ENCODE assay signal across 9 cellular contexts in genomic region chr3:44355634-44356033, GRCh38. TPM values are rescaled to one million over a fixed set of nuclear protein-coding genes. Genes with fewer than 3 reads are reported as not detected.
A peak's percentile ranks its signal among the peaks of the same experiment; 100 is the strongest.
DNase-seq lines count a peak whose midpoint lies in the region; ATAC-seq and TF ChIP-seq lines count a peak whose summit lies in the region.
"Had no signal": no experiment of that assay in that cellular context is flagged by ENCODE, and none has a peak within 500 bp of the region (broad histone marks: within the 10 kb centered on the region; RNA-seq: fewer than 3 reads in every experiment).

No MANE protein-coding gene starts in this region.

- H3K9me3 Mint-ChIP-seq in osteocyte (ENCODE audit: unreplicated experiment) = peaks cover 11% of the 10 kb centered on the region

- DNase-seq in Daoy (ENCODE audit: low read depth) (peak; percentile 62), NCI-H226 (peak; percentile 78), osteocyte (ENCODE audit: extremely low spot score, unreplicated experiment) (no peak), substantia nigra (lab: John Stamatoyannopoulos, UW) (no peak)
- no peak for DNase-seq in stimulated activated CD8-positive, alpha-beta memory T cell treated with anti-CD3 and anti-CD28 coated beads, Interleukin-4, amount 100 ng/mL, for 48 hours
- DNase-seq in activated CD4-positive, alpha-beta T cell treated with anti-CD3 and anti-CD28 coated beads for 4 hours = no peak

- H3K27me3 Mint-ChIP-seq in osteocyte (ENCODE audit: unreplicated experiment) = no peaks in the 10 kb centered on the region

- peaks cover 19% of the 10 kb centered on the region for H3K36me3 Mint-ChIP-seq in osteocyte (ENCODE audit: unreplicated experiment)

- TF ChIP-seq CTCF in osteocyte (IDR thresholded peaks at IDR 0.05) = no peak

- ATAC-seq in GM21717 (IDR thresholded peaks at IDR 0.05; ENCODE audit: unreplicated experiment) = no peak

- H3K27ac ChIP-seq in cingulate gyrus (ENCODE audit: low read depth, low read length) (peak overlapping the region; percentile 21), substantia nigra (ENCODE audit: low read depth, low read length, poor library complexity, severe bottlenecking) (no peak overlapping the region)

- peak overlapping the region; percentile 67 for H3K27ac Mint-ChIP-seq in osteocyte (ENCODE audit: unreplicated experiment)

- H3K4me1 Mint-ChIP-seq in osteocyte (ENCODE audit: unreplicated experiment) = peaks cover 33% of the 10 kb centered on the region

- no peak overlapping the region for H3K4me3 Mint-ChIP-seq in osteocyte (ENCODE audit: unreplicated experiment)
- H3K4me3 Mint-ChIP-seq: nephron had no signal

RNA-seq across cellular contexts. Expression of gene TCAIM, which starts 17.1 kb away (rescaled TPM):
- 14.2 and 20.4 TPM in 2 replicates for total RNA-seq in Daoy (2014; rRNA removed; shearing (Covaris generic))
- 27.1 and 30.2 TPM in 2 replicates for total RNA-seq in osteocyte

Comparison
In these comparisons a context has a peak if more than half of its experiments do, and no peak if none do; other contexts are left out.
1. DNase-seq: peak in Daoy (single experiment) and NCI-H226 (single experiment); none in osteocyte (single experiment), stimulated activated CD8-positive, alpha-beta memory T cell treated with anti-CD3 and anti-CD28 coated beads, Interleukin-4, amount 100 ng/mL, for 48 hours (single experiment), substantia nigra (0 of 49) and activated CD4-positive, alpha-beta T cell treated with anti-CD3 and anti-CD28 coated beads for 4 hours (0 of 2).